Comparison of ENCODE assay signal across 1 cellular context in the genomic region with DNA sequence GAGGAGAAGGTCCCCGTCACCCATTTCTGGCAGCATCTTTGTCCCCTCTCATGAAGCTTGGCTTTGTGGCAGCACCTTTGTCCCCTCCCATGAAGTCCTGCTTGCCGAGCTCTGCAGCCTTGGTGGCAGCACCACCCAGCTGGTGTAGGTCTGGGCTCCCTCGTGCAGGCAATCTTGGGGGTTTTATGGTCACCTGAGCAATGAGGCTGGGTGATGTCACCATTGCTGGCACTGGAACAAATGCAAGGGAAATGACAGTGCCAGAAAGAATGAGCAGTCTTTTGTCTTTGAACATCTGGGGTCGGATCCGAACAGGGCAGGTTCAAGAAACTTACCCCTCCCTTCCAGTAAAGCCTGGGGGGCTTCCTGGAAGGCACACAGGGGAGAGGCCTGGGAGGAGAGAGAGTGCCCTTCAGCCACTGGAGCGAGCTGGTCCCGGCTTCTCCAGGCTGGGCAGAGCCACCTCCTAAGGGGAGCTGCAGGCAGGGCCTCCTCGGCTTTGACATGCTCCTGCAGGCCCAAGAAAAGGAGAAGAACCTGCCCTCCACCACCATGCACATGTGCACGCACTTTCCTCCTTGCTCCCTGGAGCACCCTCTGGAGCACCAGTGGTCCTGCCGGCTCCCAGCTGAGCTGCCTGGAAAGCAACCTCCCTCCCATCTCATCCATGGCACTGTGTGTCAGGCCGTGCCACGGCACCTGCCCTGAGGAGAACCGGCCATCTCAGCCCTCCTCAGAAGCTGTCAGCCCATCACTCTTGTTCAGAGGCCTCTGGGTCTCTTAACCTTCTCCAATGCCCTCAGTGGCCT.
TF ChIP-seq lines count a peak whose summit lies in the region.

No MANE protein-coding gene starts in this region.

TF ChIP-seq in HEK293, 187 proteins besides CTCF, POLR2A, EP300 and RAD21 (continued from another document):
- 0 out of 2 replicates have a peak, but pooled peaks have one; percentile 27 for TF ChIP-seq ZNF335 (tag by site-specific recombination; conservative IDR thresholded peaks at IDR 0.05)
- TF ChIP-seq ZNF221 (tag by site-specific recombination; IDR thresholded peaks at IDR 0.05; ENCODE audit: borderline replicate concordance): no peak
- no peak for TF ChIP-seq ZNF561 (tag by site-specific recombination; IDR thresholded peaks at IDR 0.05; ENCODE audit: borderline replicate concordance)
- no peak for TF ChIP-seq ZNF214 (tag by site-specific recombination; IDR thresholded peaks at IDR 0.05; ENCODE audit: borderline replicate concordance)
- TF ChIP-seq ATF2 (tag by site-specific recombination; IDR thresholded peaks at IDR 0.05; ENCODE audit: low read depth): 0 out of 2 replicates have a peak, but pooled peaks have one; percentile 18
- no peak for TF ChIP-seq ZBTB1 (tag by site-specific recombination; IDR thresholded peaks at IDR 0.05)
- TF ChIP-seq ZNF366 (tag by site-specific recombination; conservative IDR thresholded peaks at IDR 0.05): no peak
- TF ChIP-seq GLIS2 (tag by site-specific recombination; IDR thresholded peaks at IDR 0.05): peak; percentile 28
- TF ChIP-seq ZFHX2 (tag by site-specific recombination; conservative IDR thresholded peaks at IDR 0.05): no peak
- TF ChIP-seq ZNF155 (tag by site-specific recombination; IDR thresholded peaks at IDR 0.05): no peak
- 0 out of 2 replicates have a peak, but pooled peaks have one; percentile 32 for TF ChIP-seq FEZF1 (tag by site-specific recombination; IDR thresholded peaks at IDR 0.05)
- TF ChIP-seq ZNF311 (tag by site-specific recombination; IDR thresholded peaks at IDR 0.05; ENCODE audit: borderline replicate concordance): no peak
- no peak for TF ChIP-seq PRDM1 (tag by site-specific recombination; IDR thresholded peaks at IDR 0.05)
- no peak for TF ChIP-seq ZNF292 (tag by site-specific recombination; IDR thresholded peaks at IDR 0.05; ENCODE audit: borderline replicate concordance, low read depth)
- no peak for TF ChIP-seq SP2 (tag by site-specific recombination; IDR thresholded peaks at IDR 0.05)
- TF ChIP-seq, protein P1, sequence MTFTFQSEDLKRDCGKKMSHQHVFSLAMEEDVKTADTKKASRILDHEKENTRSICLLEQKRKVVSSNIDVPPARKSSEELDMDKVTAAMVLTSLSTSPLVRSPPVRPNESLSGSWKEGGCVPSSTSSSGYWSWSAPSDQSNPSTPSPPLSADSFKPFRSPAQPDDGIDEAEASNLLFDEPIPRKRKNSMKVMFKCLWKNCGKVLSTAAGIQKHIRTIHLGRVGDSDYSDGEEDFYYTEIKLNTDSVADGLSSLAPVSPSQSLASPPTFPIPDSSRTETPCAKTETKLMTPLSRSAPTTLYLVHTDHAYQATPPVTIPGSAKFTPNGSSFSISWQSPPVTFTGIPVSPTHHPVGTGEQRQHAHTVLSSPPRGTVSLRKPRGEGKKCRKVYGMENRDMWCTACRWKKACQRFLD (tag by site-specific recombination; IDR thresholded peaks at IDR 0.05): no peak
- no peak for TF ChIP-seq ZNF701 (tag by site-specific recombination; IDR thresholded peaks at IDR 0.05)
- no peak for TF ChIP-seq HIC1 (tag by site-specific recombination; IDR thresholded peaks at IDR 0.05)
- TF ChIP-seq ZNF132 (tag by site-specific recombination; IDR thresholded peaks at IDR 0.05; ENCODE audit: borderline replicate concordance): no peak
- TF ChIP-seq OVOL3 (tag by site-specific recombination; IDR thresholded peaks at IDR 0.05): no peak
- TF ChIP-seq ZNF596 (tag by site-specific recombination; IDR thresholded peaks at IDR 0.05): no peak
- no peak for TF ChIP-seq EGR2 (tag by site-specific recombination; IDR thresholded peaks at IDR 0.05; ENCODE audit: low read depth)
- TF ChIP-seq ZNF114 (tag by site-specific recombination; IDR thresholded peaks at IDR 0.05): no peak
- TF ChIP-seq ZNF747 (tag by site-specific recombination; IDR thresholded peaks at IDR 0.05): no peak
- TF ChIP-seq ZBTB17 (tag by site-specific recombination; IDR thresholded peaks at IDR 0.05): peak; percentile 33; the same call in 1 of the 2 replicates
- TF ChIP-seq ZNF10 (tag by site-specific recombination; IDR thresholded peaks at IDR 0.05): no peak
- TF ChIP-seq, protein P2, sequence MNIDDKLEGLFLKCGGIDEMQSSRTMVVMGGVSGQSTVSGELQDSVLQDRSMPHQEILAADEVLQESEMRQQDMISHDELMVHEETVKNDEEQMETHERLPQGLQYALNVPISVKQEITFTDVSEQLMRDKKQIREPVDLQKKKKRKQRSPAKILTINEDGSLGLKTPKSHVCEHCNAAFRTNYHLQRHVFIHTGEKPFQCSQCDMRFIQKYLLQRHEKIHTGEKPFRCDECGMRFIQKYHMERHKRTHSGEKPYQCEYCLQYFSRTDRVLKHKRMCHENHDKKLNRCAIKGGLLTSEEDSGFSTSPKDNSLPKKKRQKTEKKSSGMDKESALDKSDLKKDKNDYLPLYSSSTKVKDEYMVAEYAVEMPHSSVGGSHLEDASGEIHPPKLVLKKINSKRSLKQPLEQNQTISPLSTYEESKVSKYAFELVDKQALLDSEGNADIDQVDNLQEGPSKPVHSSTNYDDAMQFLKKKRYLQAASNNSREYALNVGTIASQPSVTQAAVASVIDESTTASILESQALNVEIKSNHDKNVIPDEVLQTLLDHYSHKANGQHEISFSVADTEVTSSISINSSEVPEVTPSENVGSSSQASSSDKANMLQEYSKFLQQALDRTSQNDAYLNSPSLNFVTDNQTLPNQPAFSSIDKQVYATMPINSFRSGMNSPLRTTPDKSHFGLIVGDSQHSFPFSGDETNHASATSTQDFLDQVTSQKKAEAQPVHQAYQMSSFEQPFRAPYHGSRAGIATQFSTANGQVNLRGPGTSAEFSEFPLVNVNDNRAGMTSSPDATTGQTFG (tag by site-specific recombination; IDR thresholded peaks at IDR 0.05; ENCODE audit: borderline replicate concordance): no peak
- TF ChIP-seq MEIS1 (CRISPR knock-in tag; IDR thresholded peaks at IDR 0.05; ENCODE audit: borderline replicate concordance): no peak
- no peak for TF ChIP-seq WT1 (tag by site-specific recombination; IDR thresholded peaks at IDR 0.05)
- no peak for TF ChIP-seq ZNF768 (tag by site-specific recombination; IDR thresholded peaks at IDR 0.05)
- peak; percentile 41 for TF ChIP-seq PATZ1 (tag by site-specific recombination; IDR thresholded peaks at IDR 0.05)
- TF ChIP-seq, protein P3, sequence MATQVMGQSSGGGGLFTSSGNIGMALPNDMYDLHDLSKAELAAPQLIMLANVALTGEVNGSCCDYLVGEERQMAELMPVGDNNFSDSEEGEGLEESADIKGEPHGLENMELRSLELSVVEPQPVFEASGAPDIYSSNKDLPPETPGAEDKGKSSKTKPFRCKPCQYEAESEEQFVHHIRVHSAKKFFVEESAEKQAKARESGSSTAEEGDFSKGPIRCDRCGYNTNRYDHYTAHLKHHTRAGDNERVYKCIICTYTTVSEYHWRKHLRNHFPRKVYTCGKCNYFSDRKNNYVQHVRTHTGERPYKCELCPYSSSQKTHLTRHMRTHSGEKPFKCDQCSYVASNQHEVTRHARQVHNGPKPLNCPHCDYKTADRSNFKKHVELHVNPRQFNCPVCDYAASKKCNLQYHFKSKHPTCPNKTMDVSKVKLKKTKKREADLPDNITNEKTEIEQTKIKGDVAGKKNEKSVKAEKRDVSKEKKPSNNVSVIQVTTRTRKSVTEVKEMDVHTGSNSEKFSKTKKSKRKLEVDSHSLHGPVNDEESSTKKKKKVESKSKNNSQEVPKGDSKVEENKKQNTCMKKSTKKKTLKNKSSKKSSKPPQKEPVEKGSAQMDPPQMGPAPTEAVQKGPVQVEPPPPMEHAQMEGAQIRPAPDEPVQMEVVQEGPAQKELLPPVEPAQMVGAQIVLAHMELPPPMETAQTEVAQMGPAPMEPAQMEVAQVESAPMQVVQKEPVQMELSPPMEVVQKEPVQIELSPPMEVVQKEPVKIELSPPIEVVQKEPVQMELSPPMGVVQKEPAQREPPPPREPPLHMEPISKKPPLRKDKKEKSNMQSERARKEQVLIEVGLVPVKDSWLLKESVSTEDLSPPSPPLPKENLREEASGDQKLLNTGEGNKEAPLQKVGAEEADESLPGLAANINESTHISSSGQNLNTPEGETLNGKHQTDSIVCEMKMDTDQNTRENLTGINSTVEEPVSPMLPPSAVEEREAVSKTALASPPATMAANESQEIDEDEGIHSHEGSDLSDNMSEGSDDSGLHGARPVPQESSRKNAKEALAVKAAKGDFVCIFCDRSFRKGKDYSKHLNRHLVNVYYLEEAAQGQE (tag by site-specific recombination; IDR thresholded peaks at IDR 0.05): no peak
- no peak for TF ChIP-seq ZNF510 (tag by site-specific recombination; IDR thresholded peaks at IDR 0.05; ENCODE audit: insufficient replicate concordance)
- peak; percentile 66 for TF ChIP-seq GLIS1 (tag by site-specific recombination; IDR thresholded peaks at IDR 0.05)
- no peak for TF ChIP-seq ZNF623 (tag by site-specific recombination; IDR thresholded peaks at IDR 0.05)
- TF ChIP-seq, protein P4, sequence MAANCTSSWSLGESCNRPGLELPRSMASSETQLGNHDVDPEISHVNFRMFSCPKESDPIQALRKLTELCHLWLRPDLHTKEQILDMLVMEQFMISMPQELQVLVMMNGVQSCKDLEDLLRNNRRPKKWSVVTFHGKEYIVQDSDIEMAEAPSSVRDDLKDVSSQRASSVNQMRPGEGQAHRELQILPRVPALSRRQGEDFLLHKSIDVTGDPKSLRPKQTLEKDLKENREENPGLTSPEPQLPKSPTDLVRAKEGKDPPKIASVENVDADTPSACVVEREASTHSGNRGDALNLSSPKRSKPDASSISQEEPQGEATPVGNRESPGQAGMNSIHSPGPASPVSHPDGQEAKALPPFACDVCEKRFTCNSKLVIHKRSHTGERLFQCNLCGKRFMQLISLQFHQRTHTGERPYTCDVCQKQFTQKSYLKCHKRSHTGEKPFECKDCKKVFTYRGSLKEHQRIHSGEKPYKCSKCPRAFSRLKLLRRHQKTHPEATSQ (tag by site-specific recombination; IDR thresholded peaks at IDR 0.05): no peak
- TF ChIP-seq, protein P5, sequence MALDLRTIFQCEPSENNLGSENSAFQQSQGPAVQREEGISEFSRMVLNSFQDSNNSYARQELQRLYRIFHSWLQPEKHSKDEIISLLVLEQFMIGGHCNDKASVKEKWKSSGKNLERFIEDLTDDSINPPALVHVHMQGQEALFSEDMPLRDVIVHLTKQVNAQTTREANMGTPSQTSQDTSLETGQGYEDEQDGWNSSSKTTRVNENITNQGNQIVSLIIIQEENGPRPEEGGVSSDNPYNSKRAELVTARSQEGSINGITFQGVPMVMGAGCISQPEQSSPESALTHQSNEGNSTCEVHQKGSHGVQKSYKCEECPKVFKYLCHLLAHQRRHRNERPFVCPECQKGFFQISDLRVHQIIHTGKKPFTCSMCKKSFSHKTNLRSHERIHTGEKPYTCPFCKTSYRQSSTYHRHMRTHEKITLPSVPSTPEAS (tag by site-specific recombination; IDR thresholded peaks at IDR 0.05): no peak
